ENCODE assay signal across 12 cellular contexts in the genomic region with DNA sequence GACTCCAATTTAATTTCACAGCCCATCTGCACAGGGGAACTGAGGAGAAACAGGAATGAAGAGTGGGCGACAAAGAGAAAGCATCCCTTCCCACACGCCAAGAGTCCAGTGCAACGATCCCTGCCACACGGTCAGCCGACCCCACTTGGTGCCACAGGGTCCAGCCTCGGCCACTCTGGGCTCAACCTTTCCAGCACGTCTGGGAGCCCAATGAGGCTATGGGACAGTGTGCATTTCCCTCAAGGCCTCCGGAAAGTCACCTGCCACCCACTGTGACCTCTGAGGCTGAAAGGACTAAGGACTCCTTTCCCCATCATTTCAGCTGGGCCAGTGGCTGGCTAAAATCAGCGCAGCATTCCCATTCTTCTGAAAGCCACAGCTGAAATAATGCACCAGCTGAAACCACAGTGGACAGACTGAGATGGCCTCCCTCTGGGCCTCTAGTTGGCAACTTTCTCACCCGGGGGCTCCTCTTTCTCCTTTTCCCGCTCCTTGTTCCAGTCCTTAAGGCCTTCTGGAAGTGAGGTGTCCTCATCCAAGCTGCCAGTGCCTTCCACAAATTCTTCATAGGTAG.
"Had no signal": no experiment of that assay in that cellular context is flagged by ENCODE, and none has a peak within 500 bp of the region (broad histone marks: within the 10 kb centered on the region; RNA-seq: fewer than 3 reads in every experiment).

No MANE protein-coding gene starts in this region.

- H3K27ac Mint-ChIP-seq: activated naive CD4-positive, alpha-beta T cell treated with anti-CD3 and anti-CD28 coated beads, Interleukin-2, amount 10 ng/mL, durations not matched to agents 7 days and 5 days had no signal

- H3K4me1 ChIP-seq: pancreas, transverse colon had no signal

- H3K9me3 Mint-ChIP-seq: activated naive CD4-positive, alpha-beta T cell treated with anti-CD3 and anti-CD28 coated beads, Interleukin-2, amount 10 ng/mL, durations not matched to agents 7 days and 5 days; naive B cell had no signal

- H3K4me3 ChIP-seq: hepatocyte, pancreas, transverse colon had no signal

- H3K27me3 Mint-ChIP-seq: activated naive CD4-positive, alpha-beta T cell treated with anti-CD3 and anti-CD28 coated beads, Interleukin-2, amount 10 ng/mL, durations not matched to agents 7 days and 5 days; naive B cell had no signal

- H3K9me3 ChIP-seq: pancreas, transverse colon had no signal

- H3K4me3 Mint-ChIP-seq: activated naive CD4-positive, alpha-beta T cell treated with anti-CD3 and anti-CD28 coated beads, Interleukin-2, amount 10 ng/mL, durations not matched to agents 7 days and 5 days; naive B cell had no signal

- DNase-seq: activated CD4-positive, alpha-beta T cell treated with anti-CD3 and anti-CD28 coated beads for 1 hour; activated CD4-positive, alpha-beta T cell treated with anti-CD3 and anti-CD28 coated beads, Interleukin-2, amount 50 U/mL, for 48 hours; activated CD8-positive, alpha-beta memory T cell treated with anti-CD3 and anti-CD28 coated beads, Interleukin-2, amount 50 U/mL, for 4 hours; activated naive CD4-positive, alpha-beta T cell treated with anti-CD3 and anti-CD28 coated beads, Interleukin-2, amount 10 ng/mL, durations not matched to agents 7 days and 5 days; effector memory CD4-positive, alpha-beta T cell; kidney; naive B cell; small intestine; transverse colon had no signal

- H3K27ac ChIP-seq: epithelial cell of prostate, hepatocyte, pancreas had no signal

- H3K27me3 ChIP-seq: hepatocyte, pancreas, transverse colon had no signal
